In genomic region chr12:93381183-93381975, GRCh38 we compare ENCODE assay signal across 8 cellular contexts. TPM values are rescaled to one million over a fixed set of nuclear protein-coding genes. Genes with fewer than 3 reads are reported as not detected.
DNase-seq lines count a peak whose midpoint lies in the region; ATAC-seq and TF ChIP-seq lines count a peak whose summit lies in the region.

No MANE protein-coding gene starts in this region.

- peak overlapping the region; percentile 99 for H3K4me3 Mint-ChIP-seq in WTC11

- H3K27me3 Mint-ChIP-seq in WTC11 (ENCODE audit: low read depth), result no peaks in the 10 kb centered on the region

- peaks cover 41% of the 10 kb centered on the region for H3K4me1 Mint-ChIP-seq in WTC11

- POLR2A ChIA-PET in WTC11 (lab: Charles Lee), result no interaction called here

- H3K36me3 Mint-ChIP-seq in WTC11, result peaks cover 7% of the 10 kb centered on the region; the same call in 1 of the 2 replicates

- no peak for ATAC-seq in WTC11
- no peak for ATAC-seq in GM19328 (IDR thresholded peaks at IDR 0.05; ENCODE audit: unreplicated experiment)

- DNase-seq in H7 (no peak), WTC11 (ENCODE audit: low spot score) (no peak), fibroblast of pulmonary artery (ENCODE audit: low read depth) (no peak), skeletal muscle cell (ENCODE audit: low read depth) (no peak), iPS-NIHi11 (ENCODE audit: low spot score) (no peak), NCI-H1930 (lab: John Stamatoyannopoulos, UW) (no peak), NCI-H2227 treated with DMSO at 0.1 percent for 48 hours (lab: John Stamatoyannopoulos, UW) (no peak)

- peak overlapping the region; percentile 86; the same call in 1 of the 2 replicates for H3K4me3 ChIP-seq in H7 (ENCODE audit: insufficient read depth, low read depth, low read length)
- peak overlapping the region; percentile 87 for H3K4me3 ChIP-seq in fibroblast of pulmonary artery (replicated peaks; ENCODE audit: low read depth, low read length)
- peak overlapping the region; percentile 96 for H3K4me3 ChIP-seq in skeletal muscle cell (ENCODE audit: low read depth, low read length)

- H3K9me3 Mint-ChIP-seq in WTC11, result no peaks in the 10 kb centered on the region

- TF ChIP-seq CTCF in WTC11 (IDR thresholded peaks at IDR 0.05), result no peak
- no peak for TF ChIP-seq CTCF in fibroblast of pulmonary artery (IDR thresholded peaks at IDR 0.05; ENCODE audit: low read length, missing control alignments)

- CTCF ChIA-PET in WTC11 (lab: Charles Lee), result interaction anchor here (1.0 to 1.6 kb wide), 5 partner anchors 10 to 394 kb away, joined by 3 to 9 read pairs (median 4); no protein-coding TSS in a partner anchor

- H3K27me3 ChIP-seq in H7 (ENCODE audit: control insufficient read depth, insufficient read depth, low read length), result no peaks in the 10 kb centered on the region

- H3K36me3 ChIP-seq in H7 (replicated peaks; ENCODE audit: control insufficient read depth, insufficient read depth, low read length), result no peaks in the 10 kb centered on the region

- H3K27ac Mint-ChIP-seq in WTC11, result peak overlapping the region; percentile 55

TF ChIP-seq in WTC11, 78 proteins besides CTCF, POLR2A, EP300 and RAD21:
- TF ChIP-seq ZNF671 (CRISPR knock-in tag; IDR thresholded peaks at IDR 0.05) (no peak), ZNF396 (CRISPR knock-in tag; IDR thresholded peaks at IDR 0.05; ENCODE audit: borderline replicate concordance) (no peak), FOXJ3 (CRISPR knock-in tag; IDR thresholded peaks at IDR 0.05; ENCODE audit: borderline replicate concordance) (no peak), ZNF232 (CRISPR knock-in tag; IDR thresholded peaks at IDR 0.05) (no peak)

RNA-seq across cellular contexts. Expression of gene NUDT4, which starts 3.7 kb away (rescaled TPM):
- total RNA-seq in H7 (2014; rRNA removed; shearing (Covaris generic)), result 60.0 and 73.2 TPM in 2 replicates
- total RNA-seq in WTC11 (2021), result 51.3 to 56.9 TPM (median 56.5 TPM) in 3 replicates
